18 cellular contexts compared by ENCODE assay signal in genomic region chr20:21613512-21613911, GRCh38.
A peak's percentile ranks its signal among the peaks of the same experiment; 100 is the strongest.
DNase-seq lines count a peak whose midpoint lies in the region; ATAC-seq and TF ChIP-seq lines count a peak whose summit lies in the region.
"Had no signal": no experiment of that assay in that cellular context is flagged by ENCODE, and none has a peak within 500 bp of the region (broad histone marks: within the 10 kb centered on the region; RNA-seq: fewer than 3 reads in every experiment).

No MANE protein-coding gene starts in this region.

- no peak overlapping the region for H3K27ac Mint-ChIP-seq in activated CD4-positive, alpha-beta T cell treated with anti-CD3 and anti-CD28 coated beads for 36 hours
- H3K27ac Mint-ChIP-seq: activated CD8-positive, alpha-beta T cell treated with anti-CD3 and anti-CD28 coated beads, Interleukin-2, amount 10 ng/mL, durations not matched to agents 7 days and 5 days; activated naive CD4-positive, alpha-beta T cell treated with anti-CD3 and anti-CD28 coated beads, Interleukin-2, amount 10 ng/mL, durations not matched to agents 7 days and 5 days had no signal

- H3K36me3 Mint-ChIP-seq in activated CD4-positive, alpha-beta T cell treated with anti-CD3 and anti-CD28 coated beads for 36 hours (ENCODE audit: low read depth) = no peaks in the 10 kb centered on the region
- H3K36me3 Mint-ChIP-seq: activated naive CD4-positive, alpha-beta T cell treated with anti-CD3 and anti-CD28 coated beads, Interleukin-2, amount 10 ng/mL, durations not matched to agents 7 days and 5 days had no signal

- H3K4me1 ChIP-seq in mucosa of descending colon (ENCODE audit: low read depth) = no peaks in the 10 kb centered on the region
- H3K4me1 ChIP-seq: esophagus squamous epithelium, psoas muscle had no signal

- CTCF ChIA-PET in activated CD4-positive, alpha-beta T cell treated with anti-CD3 and anti-CD28 coated beads for 36 hours (lab: Charles Lee) = interaction anchor here (1.0 to 3.7 kb wide), 3 partner anchors 30 to 378 kb away, joined by 3 to 12 read pairs (median 3); no protein-coding TSS in a partner anchor

- no peaks in the 10 kb centered on the region for H3K9me3 Mint-ChIP-seq in activated CD4-positive, alpha-beta T cell treated with anti-CD3 and anti-CD28 coated beads for 36 hours (ENCODE audit: low read depth)
- H3K9me3 Mint-ChIP-seq: activated naive CD4-positive, alpha-beta T cell treated with anti-CD3 and anti-CD28 coated beads, Interleukin-2, amount 10 ng/mL, durations not matched to agents 7 days and 5 days had no signal

- peak; percentile 91 for DNase-seq in DMS153 (lab: John Stamatoyannopoulos, UW)
- peak; percentile 42 for DNase-seq in NCI-H128 (lab: John Stamatoyannopoulos, UW; ENCODE audit: unreplicated experiment)
- DNase-seq in SHP77 treated with DMSO at 0.1 percent for 48 hours (lab: John Stamatoyannopoulos, UW) = peak; percentile 83
- DNase-seq in mucosa of descending colon = peak in 2 of 3 donors; percentile 47 to 60
- DNase-seq in activated CD4-positive, alpha-beta T cell treated with anti-CD3 and anti-CD28 coated beads for 36 hours = no peak
- DNase-seq in germinal center (ENCODE audit: low spot score) = no peak
- no peak for DNase-seq in Kasumi-1 (lab: John Stamatoyannopoulos, UW)
- DNase-seq: activated CD8-positive, alpha-beta T cell treated with anti-CD3 and anti-CD28 coated beads, Interleukin-2, amount 10 ng/mL, durations not matched to agents 7 days and 5 days; activated naive CD4-positive, alpha-beta T cell treated with anti-CD3 and anti-CD28 coated beads, Interleukin-2, amount 10 ng/mL, durations not matched to agents 7 days and 5 days; central memory CD4-positive, alpha-beta T cell; esophagus squamous epithelium; MV-4-11; psoas muscle; stimulated activated CD4-positive, alpha-beta T cell treated with anti-CD3 and anti-CD28 coated beads, Interleukin-4, amount 100 ng/mL, for 24 hours; stimulated activated naive CD4-positive, alpha-beta T cell; T-helper 2 cell had no signal

- peaks cover 36% of the 10 kb centered on the region for H3K27me3 Mint-ChIP-seq in activated CD4-positive, alpha-beta T cell treated with anti-CD3 and anti-CD28 coated beads for 36 hours

- H3K4me1 Mint-ChIP-seq in activated CD4-positive, alpha-beta T cell treated with anti-CD3 and anti-CD28 coated beads for 36 hours = no peaks in the 10 kb centered on the region
- H3K4me1 Mint-ChIP-seq: activated naive CD4-positive, alpha-beta T cell treated with anti-CD3 and anti-CD28 coated beads, Interleukin-2, amount 10 ng/mL, durations not matched to agents 7 days and 5 days had no signal

- H3K4me3 ChIP-seq in mucosa of descending colon = no peak overlapping the region
- H3K4me3 ChIP-seq: BLaER1 treated with 17β-estradiol and CSF1 and Interleukin-3, amounts not matched to agents 10 nM and 100 nM; esophagus squamous epithelium; psoas muscle had no signal

- POLR2A ChIA-PET in activated CD4-positive, alpha-beta T cell treated with anti-CD3 and anti-CD28 coated beads for 36 hours (lab: Charles Lee) = no interaction called here

- no peak overlapping the region for H3K4me3 Mint-ChIP-seq in activated CD4-positive, alpha-beta T cell treated with anti-CD3 and anti-CD28 coated beads for 36 hours
- H3K4me3 Mint-ChIP-seq: activated CD8-positive, alpha-beta T cell treated with anti-CD3 and anti-CD28 coated beads, Interleukin-2, amount 10 ng/mL, durations not matched to agents 7 days and 5 days; activated naive CD4-positive, alpha-beta T cell treated with anti-CD3 and anti-CD28 coated beads, Interleukin-2, amount 10 ng/mL, durations not matched to agents 7 days and 5 days had no signal

- intact Hi-C loops in mucosa of descending colon (cut with DNase I, micrococcal nuclease) = no loop called here
- intact Hi-C loops in activated CD4-positive, alpha-beta T cell treated with anti-CD3 and anti-CD28 coated beads for 36 hours (cut with DNase I, micrococcal nuclease) = loop anchor here in 1 of 2 experiments (10.0 kb wide), 1 partner anchor 779 kb away; no protein-coding TSS in a partner anchor

- no peak for TF ChIP-seq CTCF in mucosa of descending colon (IDR thresholded peaks at IDR 0.05)

- H3K9me3 ChIP-seq in mucosa of descending colon = no peaks in the 10 kb centered on the region
- H3K9me3 ChIP-seq: esophagus squamous epithelium, psoas muscle had no signal

- H3K36me3 ChIP-seq in mucosa of descending colon (ENCODE audit: low read depth) = no peaks in the 10 kb centered on the region
- H3K36me3 ChIP-seq: BLaER1 treated with 17β-estradiol and CSF1 and Interleukin-3, amounts not matched to agents 10 nM and 100 nM; esophagus squamous epithelium had no signal

- ATAC-seq in mucosa of descending colon = peak; percentile 30
- no peak for ATAC-seq in HG03045 (IDR thresholded peaks at IDR 0.05; ENCODE audit: unreplicated experiment)
- ATAC-seq in activated CD4-positive, alpha-beta T cell treated with anti-CD3 and anti-CD28 coated beads for 36 hours = no peak
- ATAC-seq: activated CD8-positive, alpha-beta T cell treated with anti-CD3 and anti-CD28 coated beads, Interleukin-2, amount 10 ng/mL, durations not matched to agents 7 days and 5 days; psoas muscle had no signal

Comparison
In these comparisons a context has a peak if more than half of its experiments do, and no peak if none do; other contexts are left out.
1. DNase-seq: peak in DMS153 (single experiment), NCI-H128 (single experiment), SHP77 treated with DMSO at 0.1 percent for 48 hours (single experiment) and mucosa of descending colon (2 of 3); none in activated CD4-positive, alpha-beta T cell treated with anti-CD3 and anti-CD28 coated beads for 36 hours (single experiment), germinal center (single experiment) and Kasumi-1 (0 of 2).